Comparison of ENCODE assay signal across 8 cellular contexts in the genomic region with DNA sequence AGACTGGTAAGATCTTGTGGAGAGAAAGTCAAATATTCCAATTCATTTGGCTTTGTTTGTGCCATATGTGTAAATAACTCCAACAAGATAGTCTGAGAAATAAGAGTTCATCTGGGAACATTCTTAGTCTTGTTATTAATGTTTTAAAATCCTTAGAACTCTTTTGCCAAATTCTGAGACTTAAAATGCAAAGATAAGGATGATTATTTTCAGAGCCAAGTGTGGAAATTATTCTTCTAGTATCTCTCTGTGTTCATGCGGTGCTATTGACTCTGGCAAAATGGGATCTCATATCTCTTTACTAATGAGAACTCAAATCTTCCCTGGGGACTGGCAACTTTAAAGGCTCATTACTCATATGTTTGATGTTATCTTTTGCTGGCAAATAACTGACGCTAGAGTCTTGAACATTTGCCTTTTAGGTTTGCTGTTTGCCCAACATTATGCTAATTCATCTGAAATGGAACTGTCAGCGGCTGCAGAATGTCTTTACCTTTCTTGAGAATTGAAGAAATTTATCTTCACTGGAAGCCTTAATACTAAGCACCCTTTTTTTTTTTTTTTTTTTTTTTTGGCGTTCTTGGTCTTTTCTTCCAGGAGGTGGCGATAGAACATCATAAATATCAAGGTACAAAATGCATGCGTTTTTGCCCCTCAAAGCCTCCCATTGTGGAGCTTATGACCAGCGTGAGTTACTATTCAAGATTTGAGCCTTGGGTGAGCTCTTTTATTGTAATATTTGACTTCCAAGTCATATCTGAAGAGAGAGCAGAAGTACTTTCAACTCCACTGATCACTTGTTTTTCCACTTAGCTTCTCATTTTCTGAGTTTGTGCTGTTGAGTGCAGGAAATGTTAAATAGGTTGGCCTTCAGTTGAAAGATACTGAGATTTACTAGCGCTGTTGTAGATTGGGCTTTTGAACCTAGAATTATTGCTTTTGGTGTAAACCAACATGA.
A peak's percentile ranks its signal among the peaks of the same experiment; 100 is the strongest.
DNase-seq lines count a peak whose midpoint lies in the region; ATAC-seq, FAIRE-seq and TF ChIP-seq lines count a peak whose summit lies in the region.

No MANE protein-coding gene starts in this region.

- ATAC-seq in HG03442 (IDR thresholded peaks at IDR 0.05; ENCODE audit: unreplicated experiment), result peak; percentile 45

- intact Hi-C loops in breast epithelium (cut with DNase I; ENCODE audit: low total_unique reads) (no loop called here), kidney (cut with DNase I) (no loop called here), testis (cut with DNase I; ENCODE audit: low total_unique reads) (loop anchor here (10.0 kb wide), 1 partner anchor 589 kb away; no protein-coding TSS in a partner anchor)

- H3K27me3 ChIP-seq in breast epithelium (no peaks in the 10 kb centered on the region), testis (no peaks in the 10 kb centered on the region)

- peak overlapping the region; percentile 41 to 44 for H3K27ac ChIP-seq in breast epithelium
- H3K27ac ChIP-seq in kidney (ENCODE audit: low read depth in 2 of 2, low read length in 2 of 2), result no peak overlapping the region
- H3K27ac ChIP-seq in testis, result peak overlapping the region in 1 of 2 donors; percentile 13

- peak; percentile 71 for FAIRE-seq in kidney (lab: Jason Lieb, UNC)

- H3K4me1 ChIP-seq in breast epithelium, result no peaks in the 10 kb centered on the region
- H3K4me1 ChIP-seq in kidney (ENCODE audit: control insufficient read depth in 1 of 2, insufficient read depth in 1 of 2, low read depth in 1 of 2, low read length in 2 of 2), result peaks cover 0 to 4% of the 10 kb centered on the region in 2 donors
- H3K4me1 ChIP-seq in testis, result peaks cover 6% of the 10 kb centered on the region

- H3K36me3 ChIP-seq in breast epithelium, result no peaks in the 10 kb centered on the region
- no peaks in the 10 kb centered on the region for H3K36me3 ChIP-seq in kidney (ENCODE audit: control insufficient read depth in 1 of 2, insufficient read depth in 2 of 2, low read length in 2 of 2)
- H3K36me3 ChIP-seq in testis (ENCODE audit: low read depth, missing control alignments), result no peaks in the 10 kb centered on the region

- WGBS in testis, 2 donors, result 28 to 30% methylated on average over 8 of the region's 8 CpGs

- H3K9me3 ChIP-seq in breast epithelium (no peaks in the 10 kb centered on the region), kidney (ENCODE audit: control insufficient read depth in 1 of 2, low read length in 2 of 2) (no peaks in the 10 kb centered on the region), testis (no peaks in the 10 kb centered on the region)

- TF ChIP-seq POLR2A in breast epithelium (IDR thresholded peaks at IDR 0.05) (no peak), testis (IDR thresholded peaks at IDR 0.05) (no peak)

- H3K9ac ChIP-seq in kidney (ENCODE audit: low read length in 2 of 2), result no peak overlapping the region

- H3K4me3 ChIP-seq in breast epithelium (peak overlapping the region in 1 of 3 donors; percentile 17), kidney (ENCODE audit: low read length in 2 of 2) (peak overlapping the region in 1 of 2 donors; percentile 19), testis (no peak overlapping the region)

- TF ChIP-seq CTCF in breast epithelium (IDR thresholded peaks at IDR 0.05), result peak in 2 of 3 donors; percentile 44 to 51
- TF ChIP-seq CTCF in kidney (IDR thresholded peaks at IDR 0.05; ENCODE audit: borderline replicate concordance, extremely low read depth, insufficient read depth), result peak; percentile 45
- peak in 2 of 3 experiments; percentile 27 to 44 for TF ChIP-seq CTCF in testis (IDR thresholded peaks at IDR 0.05)

- peak; percentile 6 for DNase-seq in activated T-cell treated with anti-CD3 and anti-CD28 coated beads for 4 hours
- no peak for DNase-seq in activated T-cell treated with anti-CD3 and anti-CD28 coated beads, Interleukin-2, amount 50 U/mL, for 48 hours
- DNase-seq in NCI-H748 treated with DMSO at 0.1 percent for 48 hours (lab: John Stamatoyannopoulos, UW), result peak; percentile 38
- no peak for DNase-seq in breast epithelium (ENCODE audit: low spot score in 2 of 2)
- DNase-seq in kidney, result no peak
- peak; percentile 19 for DNase-seq in testis
- no peak for DNase-seq in stimulated activated CD4-positive, alpha-beta T cell treated with anti-CD3 and anti-CD28 coated beads, Interleukin-1b, Interleukin-23, amount 100 ng/mL, for 48 hours

Comparison
In these comparisons a context has a peak if more than half of its experiments do, and no peak if none do; other contexts are left out.
1. DNase-seq: peak in activated T-cell treated with anti-CD3 and anti-CD28 coated beads for 4 hours (single experiment), NCI-H748 treated with DMSO at 0.1 percent for 48 hours (single experiment) and testis (single experiment); none in activated T-cell treated with anti-CD3 and anti-CD28 coated beads, Interleukin-2, amount 50 U/mL, for 48 hours (0 of 2), breast epithelium (0 of 2), kidney (single experiment) and stimulated activated CD4-positive, alpha-beta T cell treated with anti-CD3 and anti-CD28 coated beads, Interleukin-1b, Interleukin-23, amount 100 ng/mL, for 48 hours (single experiment).
2. H3K27ac ChIP-seq: peak in breast epithelium (2 of 2); none in kidney (0 of 2).
3. Peak in every context shown above with its lines, with median percentiles within 50 percentile points of each other: CTCF ChIP-seq.